In the genomic region with DNA sequence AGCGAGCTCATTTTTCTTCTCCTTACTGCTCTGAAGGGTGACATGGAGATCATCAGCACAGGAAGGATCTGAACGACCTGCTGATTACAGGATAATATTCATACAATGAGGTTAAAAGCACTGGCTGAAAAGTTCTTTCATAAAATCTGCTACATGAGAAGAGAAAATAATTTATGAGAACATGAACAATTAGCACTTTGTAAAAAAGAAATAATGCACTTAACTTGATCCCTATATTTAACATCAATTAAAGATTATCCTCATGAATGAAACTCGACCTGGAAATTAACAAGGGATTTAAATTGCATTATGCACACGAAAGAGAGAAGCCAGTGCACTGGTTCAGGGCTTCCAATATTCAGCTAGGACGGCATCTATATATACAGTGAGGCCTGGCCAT, we compare ENCODE assay signal across 29 cellular contexts.
"Had no signal": no experiment of that assay in that cellular context is flagged by ENCODE, and none has a peak within 500 bp of the region (broad histone marks: within the 10 kb centered on the region; RNA-seq: fewer than 3 reads in every experiment).

No MANE protein-coding gene starts in this region.

- H3K27ac Mint-ChIP-seq: activated B cell treated with CpG ODN at 0.5 μM for 24 hours; activated CD8-positive, alpha-beta T cell treated with anti-CD3 and anti-CD28 coated beads for 36 hours; activated naive CD4-positive, alpha-beta T cell treated with anti-CD3 and anti-CD28 coated beads, Interleukin-2, amount 50 U/mL, for 24 hours; activated naive CD8-positive, alpha-beta T cell treated with anti-CD3 and anti-CD28 coated beads for 36 hours; activated naive CD8-positive, alpha-beta T cell treated with anti-CD3 and anti-CD28 coated beads, Interleukin-2, amount 50 U/mL, for 24 hours; activated T-helper 17 cell treated with anti-CD3 and anti-CD28 coated beads, Interleukin-2, amount 50 U/mL, for 72 hours; endodermal cell; T-helper 17 cell; T-helper 2 cell treated with Interferon-gamma antibody and Interleukin-4, amounts not matched to agents 5 μg/mL and 100 μg/mL, for 36 hours had no signal

- H3K27ac ChIP-seq: adrenal gland, body of pancreas, WERI-Rb-1 had no signal

- DNase-seq: activated B cell treated with CpG ODN at 0.5 μM for 24 hours; activated CD4-positive, alpha-beta T cell treated with anti-CD3 and anti-CD28 coated beads for 48 hours; activated CD4-positive, alpha-beta T cell treated with anti-CD3 and anti-CD28 coated beads, Interleukin-2, amount 50 U/mL, for 1 hour; activated CD4-positive, alpha-beta T cell treated with anti-CD3 and anti-CD28 coated beads, Interleukin-2, amount 50 U/mL, for 48 hours; activated CD8-positive, alpha-beta memory T cell treated with anti-CD3 and anti-CD28 coated beads for 24 hours; activated CD8-positive, alpha-beta T cell treated with anti-CD3 and anti-CD28 coated beads for 36 hours; activated effector memory CD4-positive, alpha-beta T cell treated with Interleukin-2 at 50 U/mL for 16 hours; activated gamma-delta T cell treated with Interleukin-2 at 50 U/mL for 16 hours; activated naive CD4-positive, alpha-beta T cell treated with Interleukin-2 at 50 U/mL for 16 hours; activated naive CD8-positive, alpha-beta T cell treated with anti-CD3 and anti-CD28 coated beads for 36 hours; activated naive CD8-positive, alpha-beta T cell treated with anti-CD3 and anti-CD28 coated beads, Interleukin-2, amount 50 U/mL, for 24 hours; activated T-cell treated with anti-CD3 and anti-CD28 coated beads, Interleukin-2, amount 50 U/mL, for 4 hours; adrenal gland; amygdala; aorta; body of pancreas; caudate nucleus; cortex of kidney; dermis blood vessel endothelial cell; effector CD8-positive, alpha-beta T cell; endodermal cell; foreskin fibroblast; head of caudate nucleus; T-helper 17 cell; T1000; WERI-Rb-1 had no signal

- H3K4me3 ChIP-seq: adrenal gland, body of pancreas had no signal

- H3K36me3 ChIP-seq: adrenal gland, WERI-Rb-1 had no signal

- H3K36me3 Mint-ChIP-seq: activated naive CD4-positive, alpha-beta T cell treated with anti-CD3 and anti-CD28 coated beads, Interleukin-2, amount 50 U/mL, for 24 hours; activated naive CD8-positive, alpha-beta T cell treated with anti-CD3 and anti-CD28 coated beads for 36 hours had no signal

- H3K4me3 Mint-ChIP-seq: activated B cell treated with CpG ODN at 0.5 μM for 24 hours; activated CD8-positive, alpha-beta T cell treated with anti-CD3 and anti-CD28 coated beads for 36 hours; activated naive CD4-positive, alpha-beta T cell treated with anti-CD3 and anti-CD28 coated beads, Interleukin-2, amount 50 U/mL, for 24 hours; activated naive CD8-positive, alpha-beta T cell treated with anti-CD3 and anti-CD28 coated beads for 36 hours; activated naive CD8-positive, alpha-beta T cell treated with anti-CD3 and anti-CD28 coated beads, Interleukin-2, amount 50 U/mL, for 24 hours; activated T-cell treated with anti-CD3 and anti-CD28 coated beads, Interleukin-2, amount 50 U/mL, for 4 hours; activated T-helper 17 cell treated with anti-CD3 and anti-CD28 coated beads, Interleukin-2, amount 50 U/mL, for 72 hours; endodermal cell; T-helper 17 cell; T-helper 2 cell treated with Interferon-gamma antibody and Interleukin-4, amounts not matched to agents 5 μg/mL and 100 μg/mL, for 36 hours had no signal

- H3K9me3 ChIP-seq: adrenal gland had no signal

- H3K9me3 Mint-ChIP-seq: activated B cell treated with CpG ODN at 0.5 μM for 24 hours; activated CD8-positive, alpha-beta T cell treated with anti-CD3 and anti-CD28 coated beads for 36 hours; activated naive CD4-positive, alpha-beta T cell treated with anti-CD3 and anti-CD28 coated beads, Interleukin-2, amount 50 U/mL, for 24 hours; activated naive CD8-positive, alpha-beta T cell treated with anti-CD3 and anti-CD28 coated beads for 36 hours; activated naive CD8-positive, alpha-beta T cell treated with anti-CD3 and anti-CD28 coated beads, Interleukin-2, amount 50 U/mL, for 24 hours; activated T-cell treated with anti-CD3 and anti-CD28 coated beads, Interleukin-2, amount 50 U/mL, for 4 hours; activated T-helper 17 cell treated with anti-CD3 and anti-CD28 coated beads, Interleukin-2, amount 50 U/mL, for 72 hours; T-helper 2 cell treated with Interferon-gamma antibody and Interleukin-4, amounts not matched to agents 5 μg/mL and 100 μg/mL, for 36 hours had no signal
